Comparison of ENCODE assay signal across 13 cellular contexts in genomic region chr9:14301006-14301405, GRCh38. TPM values are rescaled to one million over a fixed set of nuclear protein-coding genes. Genes with fewer than 3 reads are reported as not detected.
"Had no signal": no experiment of that assay in that cellular context is flagged by ENCODE, and none has a peak within 500 bp of the region (broad histone marks: within the 10 kb centered on the region; RNA-seq: fewer than 3 reads in every experiment).

No MANE protein-coding gene starts in this region.

- ATAC-seq: activated CD4-positive, CD25-positive, alpha-beta regulatory T cell treated with anti-CD3 and anti-CD28 coated beads, Interleukin-2, amount 50 U/mL, for 24 hours; activated naive CD4-positive, alpha-beta T cell treated with anti-CD3 and anti-CD28 coated beads, Interleukin-2, amount 50 U/mL, for 72 hours; naive thymus-derived CD8-positive, alpha-beta T cell; sciatic nerve; stimulated activated naive CD8-positive, alpha-beta T cell treated with anti-CD3 and anti-CD28 coated beads, Interleukin-15, Interleukin-2, amounts not matched to agents 100 U/mL and 50 U/mL, for 24 hours had no signal

- H3K27ac ChIP-seq: hepatocyte, thyroid gland had no signal

- H3K36me3 ChIP-seq: thyroid gland had no signal

- DNase-seq: activated effector memory CD4-positive, alpha-beta T cell treated with Interleukin-2 at 50 U/mL for 16 hours; amniotic stem cell; kidney glomerular epithelial cell; naive thymus-derived CD8-positive, alpha-beta T cell; stimulated activated CD4-positive, alpha-beta T cell treated with anti-CD3 and anti-CD28 coated beads, Interleukin-2, amount 100 ng/mL, for 48 hours; stimulated activated naive CD8-positive, alpha-beta T cell treated with anti-CD3 and anti-CD28 coated beads, Interleukin-15, Interleukin-2, amounts not matched to agents 100 U/mL and 50 U/mL, for 24 hours; thyroid gland had no signal

- H3K27me3 ChIP-seq: hepatocyte, thyroid gland had no signal

- H3K4me3 ChIP-seq: hepatocyte, lung, thyroid gland had no signal

- H3K9me3 ChIP-seq: thyroid gland had no signal

RNA-seq across cellular contexts. Expression of gene NFIB, which starts 12.9 kb away (rescaled TPM):
- total RNA-seq: activated naive CD4-positive, alpha-beta T cell treated with anti-CD3 and anti-CD28 coated beads, Interleukin-2, amount 50 U/mL, for 72 hours; naive thymus-derived CD8-positive, alpha-beta T cell; T-helper 2 cell treated with Interferon-gamma antibody and Interleukin-4, amounts not matched to agents 100 ng/mL and 5 ng/mL, for 36 hours had no signal
